21 cellular contexts compared by ENCODE assay signal in genomic region chr4:14867847-14868246, GRCh38.
DNase-seq lines count a peak whose midpoint lies in the region; ATAC-seq and TF ChIP-seq lines count a peak whose summit lies in the region.
"Had no signal": no experiment of that assay in that cellular context is flagged by ENCODE, and none has a peak within 500 bp of the region (broad histone marks: within the 10 kb centered on the region; RNA-seq: fewer than 3 reads in every experiment).

No MANE protein-coding gene starts in this region.

- H3K9me3 ChIP-seq in heart right ventricle (no peaks in the 10 kb centered on the region), right atrium auricular region (no peaks in the 10 kb centered on the region)
- H3K9me3 ChIP-seq: colonic mucosa, lower lobe of right lung, upper lobe of right lung had no signal

- TF ChIP-seq CTCF in heart right ventricle (IDR thresholded peaks at IDR 0.05) (no peak), right atrium auricular region (IDR thresholded peaks at IDR 0.05) (no peak)

- no peak for DNase-seq in heart right ventricle
- no peak for DNase-seq in right atrium auricular region (ENCODE audit: low spot score)
- DNase-seq in NCI-H82 (lab: John Stamatoyannopoulos, UW) = peak; percentile 97
- peak; percentile 71 for DNase-seq in left lobe of liver (ENCODE audit: low spot score)
- DNase-seq in dedifferentiated amniotic fluid mesenchymal stem cell (ENCODE audit: extremely low spot score) = no peak
- DNase-seq in activated naive CD4-positive, alpha-beta T cell treated with anti-CD3 and anti-CD28 coated beads, Interleukin-2, amount 50 U/mL, for 16 hours = no peak
- no peak for DNase-seq in AML-193 (lab: John Stamatoyannopoulos, UW)
- DNase-seq: activated CD4-positive, alpha-beta T cell treated with anti-CD3 and anti-CD28 coated beads for 4 hours; activated CD8-positive, alpha-beta memory T cell treated with anti-CD3 and anti-CD28 coated beads, Interleukin-2, amount 50 U/mL, for 48 hours; CD4-positive, alpha-beta T cell; colonic mucosa; DND-41; lower lobe of right lung; naive B cell; NCI-H2029; SHP77 treated with DMSO at 0.1 percent for 48 hours; stimulated activated CD4-positive, alpha-beta T cell treated with anti-CD3 and anti-CD28 coated beads, Interleukin-15, amount 100 ng/mL, for 24 hours; stimulated activated naive CD8-positive, alpha-beta T cell treated with anti-CD3 and anti-CD28 coated beads, Interleukin-15, Interleukin-2, amounts not matched to agents 100 U/mL and 50 U/mL, for 24 hours; T-helper 9 cell; upper lobe of right lung had no signal

- H3K27ac ChIP-seq in heart right ventricle (no peak overlapping the region), right atrium auricular region (no peak overlapping the region)
- H3K27ac ChIP-seq: colonic mucosa, lower lobe of right lung, upper lobe of right lung had no signal

- H3K27me3 ChIP-seq in heart right ventricle (peaks cover 0 to 6% (median 0%) of the 10 kb centered on the region in 7 donors), right atrium auricular region (no peaks in the 10 kb centered on the region)
- H3K27me3 ChIP-seq: colonic mucosa, upper lobe of right lung had no signal

- 38 to 55% methylated on average over 7 of the region's 7 CpGs for WGBS in heart right ventricle, 2 donors

- H3K4me3 ChIP-seq in heart right ventricle (no peak overlapping the region), right atrium auricular region (no peak overlapping the region)
- H3K4me3 ChIP-seq: colonic mucosa, lower lobe of right lung, upper lobe of right lung had no signal

- intact Hi-C loops in heart right ventricle (cut with DNase I) = loop anchor here in 1 of 10 donors (10.0 kb wide), 1 partner anchor 137 kb away; the partner anchor contains the start of gene CPEB2

- peak in 6 of 8 donors; percentile 20 to 65 (median 44) for ATAC-seq in heart right ventricle
- peak; percentile 66 for ATAC-seq in left lobe of liver
- no peak for ATAC-seq in GM21360 (IDR thresholded peaks at IDR 0.05; ENCODE audit: unreplicated experiment)
- ATAC-seq: lower lobe of right lung; stimulated activated naive CD8-positive, alpha-beta T cell treated with anti-CD3 and anti-CD28 coated beads, Interleukin-15, Interleukin-2, amounts not matched to agents 100 U/mL and 50 U/mL, for 24 hours; upper lobe of right lung had no signal

- peaks cover 0 to 37% (median 9%) of the 10 kb centered on the region in 9 donors for H3K4me1 ChIP-seq in heart right ventricle
- H3K4me1 ChIP-seq in right atrium auricular region = peaks cover 0 to 14% of the 10 kb centered on the region in 2 donors
- H3K4me1 ChIP-seq: colonic mucosa had no signal

- H3K36me3 ChIP-seq in heart right ventricle (no peaks in the 10 kb centered on the region), right atrium auricular region (no peaks in the 10 kb centered on the region)
- H3K36me3 ChIP-seq: colonic mucosa, lower lobe of right lung, upper lobe of right lung had no signal

Comparison
In these comparisons a context has a peak if more than half of its experiments do, and no peak if none do; other contexts are left out.
1. DNase-seq: peak in NCI-H82 (single experiment) and left lobe of liver (single experiment); none in heart right ventricle (0 of 2), right atrium auricular region (single experiment), dedifferentiated amniotic fluid mesenchymal stem cell (single experiment), activated naive CD4-positive, alpha-beta T cell treated with anti-CD3 and anti-CD28 coated beads, Interleukin-2, amount 50 U/mL, for 16 hours (single experiment) and AML-193 (0 of 2).